In genomic region chr20:46709055-46709458, GRCh38 we compare ENCODE assay signal across 1 cellular context.
TF ChIP-seq lines count a peak whose summit lies in the region.

No MANE protein-coding gene starts in this region.

TF ChIP-seq in HepG2, 621 proteins besides CTCF, POLR2A, EP300 and RAD21 (continued from another document and continues in another):
- TF ChIP-seq ZNF503 (CRISPR knock-in tag; IDR thresholded peaks at IDR 0.05) (no peak), ZNF224 (CRISPR knock-in tag; IDR thresholded peaks at IDR 0.05) (no peak), HMGXB3 (CRISPR knock-in tag; IDR thresholded peaks at IDR 0.05; ENCODE audit: borderline replicate concordance) (no peak), ZNF251 (CRISPR knock-in tag; IDR thresholded peaks at IDR 0.05) (peak; percentile 65; the same call in 1 of the 2 replicates), ETV6 (CRISPR knock-in tag; conservative IDR thresholded peaks at IDR 0.05) (no peak), ZNF597 (CRISPR knock-in tag; IDR thresholded peaks at IDR 0.05) (no peak), ZNF781 (CRISPR knock-in tag; IDR thresholded peaks at IDR 0.05; ENCODE audit: borderline replicate concordance, not compliant biosample characterization) (no peak), MYNN (CRISPR knock-in tag; IDR thresholded peaks at IDR 0.05; ENCODE audit: low read depth) (no peak), ZNF720 (CRISPR knock-in tag; IDR thresholded peaks at IDR 0.05) (no peak), ATF5 (CRISPR knock-in tag; IDR thresholded peaks at IDR 0.05; ENCODE audit: low read depth) (peak; percentile 95; the same call in 1 of the 2 replicates), FOXK2 (IDR thresholded peaks at IDR 0.05) (no peak), GLI4 (CRISPR knock-in tag; IDR thresholded peaks at IDR 0.05; ENCODE audit: borderline replicate concordance) (no peak), TRIM22 (IDR thresholded peaks at IDR 0.05) (no peak), AKNA (CRISPR knock-in tag; IDR thresholded peaks at IDR 0.05; ENCODE audit: borderline replicate concordance) (no peak), NR2C2 (CRISPR knock-in tag; IDR thresholded peaks at IDR 0.05; ENCODE audit: borderline replicate concordance) (no peak), NCOR1 (IDR thresholded peaks at IDR 0.05; ENCODE audit: borderline replicate concordance, low read length) (no peak), ZNF790 (CRISPR knock-in tag; IDR thresholded peaks at IDR 0.05; ENCODE audit: borderline replicate concordance) (no peak), ZBTB44 (CRISPR knock-in tag; IDR thresholded peaks at IDR 0.05) (no peak), PREB (CRISPR knock-in tag; IDR thresholded peaks at IDR 0.05) (no peak), CENPT (CRISPR knock-in tag; IDR thresholded peaks at IDR 0.05; ENCODE audit: low read depth) (no peak), ZNF570 (CRISPR knock-in tag; IDR thresholded peaks at IDR 0.05; ENCODE audit: borderline replicate concordance) (no peak), GZF1 (CRISPR knock-in tag; IDR thresholded peaks at IDR 0.05) (peak; percentile 4; the same call in 1 of the 2 replicates)
- TF ChIP-seq, protein P1, sequence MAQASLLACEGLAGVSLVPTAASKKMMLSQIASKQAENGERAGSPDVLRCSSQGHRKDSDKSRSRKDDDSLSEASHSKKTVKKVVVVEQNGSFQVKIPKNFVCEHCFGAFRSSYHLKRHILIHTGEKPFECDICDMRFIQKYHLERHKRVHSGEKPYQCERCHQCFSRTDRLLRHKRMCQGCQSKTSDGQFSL (CRISPR knock-in tag; IDR thresholded peaks at IDR 0.05): no peak
- TF ChIP-seq, protein P2, sequence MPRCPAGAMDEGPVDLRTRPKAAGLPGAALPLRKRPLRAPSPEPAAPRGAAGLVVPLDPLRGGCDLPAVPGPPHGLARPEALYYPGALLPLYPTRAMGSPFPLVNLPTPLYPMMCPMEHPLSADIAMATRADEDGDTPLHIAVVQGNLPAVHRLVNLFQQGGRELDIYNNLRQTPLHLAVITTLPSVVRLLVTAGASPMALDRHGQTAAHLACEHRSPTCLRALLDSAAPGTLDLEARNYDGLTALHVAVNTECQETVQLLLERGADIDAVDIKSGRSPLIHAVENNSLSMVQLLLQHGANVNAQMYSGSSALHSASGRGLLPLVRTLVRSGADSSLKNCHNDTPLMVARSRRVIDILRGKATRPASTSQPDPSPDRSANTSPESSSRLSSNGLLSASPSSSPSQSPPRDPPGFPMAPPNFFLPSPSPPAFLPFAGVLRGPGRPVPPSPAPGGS (CRISPR knock-in tag; IDR thresholded peaks at IDR 0.05): no peak
- TF ChIP-seq, protein P3, sequence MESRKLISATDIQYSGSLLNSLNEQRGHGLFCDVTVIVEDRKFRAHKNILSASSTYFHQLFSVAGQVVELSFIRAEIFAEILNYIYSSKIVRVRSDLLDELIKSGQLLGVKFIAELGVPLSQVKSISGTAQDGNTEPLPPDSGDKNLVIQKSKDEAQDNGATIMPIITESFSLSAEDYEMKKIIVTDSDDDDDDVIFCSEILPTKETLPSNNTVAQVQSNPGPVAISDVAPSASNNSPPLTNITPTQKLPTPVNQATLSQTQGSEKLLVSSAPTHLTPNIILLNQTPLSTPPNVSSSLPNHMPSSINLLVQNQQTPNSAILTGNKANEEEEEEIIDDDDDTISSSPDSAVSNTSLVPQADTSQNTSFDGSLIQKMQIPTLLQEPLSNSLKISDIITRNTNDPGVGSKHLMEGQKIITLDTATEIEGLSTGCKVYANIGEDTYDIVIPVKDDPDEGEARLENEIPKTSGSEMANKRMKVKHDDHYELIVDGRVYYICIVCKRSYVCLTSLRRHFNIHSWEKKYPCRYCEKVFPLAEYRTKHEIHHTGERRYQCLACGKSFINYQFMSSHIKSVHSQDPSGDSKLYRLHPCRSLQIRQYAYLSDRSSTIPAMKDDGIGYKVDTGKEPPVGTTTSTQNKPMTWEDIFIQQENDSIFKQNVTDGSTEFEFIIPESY (CRISPR knock-in tag; IDR thresholded peaks at IDR 0.05): peak; percentile 28; the same call in 1 of the 2 replicates
- TF ChIP-seq, protein P4, sequence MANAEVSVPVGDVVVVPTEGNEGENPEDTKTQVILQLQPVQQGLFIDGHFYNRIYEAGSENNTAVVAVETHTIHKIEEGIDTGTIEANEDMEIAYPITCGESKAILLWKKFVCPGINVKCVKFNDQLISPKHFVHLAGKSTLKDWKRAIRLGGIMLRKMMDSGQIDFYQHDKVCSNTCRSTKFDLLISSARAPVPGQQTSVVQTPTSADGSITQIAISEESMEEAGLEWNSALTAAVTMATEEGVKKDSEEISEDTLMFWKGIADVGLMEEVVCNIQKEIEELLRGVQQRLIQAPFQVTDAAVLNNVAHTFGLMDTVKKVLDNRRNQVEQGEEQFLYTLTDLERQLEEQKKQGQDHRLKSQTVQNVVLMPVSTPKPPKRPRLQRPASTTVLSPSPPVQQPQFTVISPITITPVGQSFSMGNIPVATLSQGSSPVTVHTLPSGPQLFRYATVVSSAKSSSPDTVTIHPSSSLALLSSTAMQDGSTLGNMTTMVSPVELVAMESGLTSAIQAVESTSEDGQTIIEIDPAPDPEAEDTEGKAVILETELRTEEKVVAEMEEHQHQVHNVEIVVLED (CRISPR knock-in tag; IDR thresholded peaks at IDR 0.05; ENCODE audit: borderline replicate concordance): no peak
